In the genomic region with DNA sequence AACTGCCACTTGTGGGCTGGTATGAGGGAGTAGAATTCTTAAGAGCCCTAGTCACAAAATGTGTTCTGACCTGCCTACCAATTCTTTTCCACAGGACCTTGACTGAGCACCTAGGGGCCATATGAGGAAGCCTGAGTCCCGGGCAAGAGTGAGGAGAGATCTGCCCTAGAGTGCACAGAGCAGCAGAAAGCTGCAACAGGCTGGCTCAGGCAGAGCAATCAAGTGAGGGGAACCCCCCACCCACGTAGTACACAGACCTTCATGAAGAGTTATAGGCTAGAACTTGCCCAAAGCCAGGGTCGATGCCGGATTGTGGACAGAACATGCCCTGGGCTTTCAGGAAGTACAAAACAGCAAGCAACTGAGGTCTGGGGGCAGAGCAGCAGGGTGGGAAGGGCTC, we compare ENCODE assay signal across 15 cellular contexts.
"Had no signal": no experiment of that assay in that cellular context is flagged by ENCODE, and none has a peak within 500 bp of the region (broad histone marks: within the 10 kb centered on the region; RNA-seq: fewer than 3 reads in every experiment).

No MANE protein-coding gene starts in this region.

- ATAC-seq: activated CD4-positive, CD25-positive, alpha-beta regulatory T cell treated with anti-CD3 and anti-CD28 coated beads, Interleukin-2, amount 50 U/mL, for 24 hours; activated T-cell treated with anti-CD3 and anti-CD28 coated beads, Interleukin-2, amount 50 U/mL, for 72 hours; gastrocnemius medialis; heart right ventricle; T-helper 17 cell had no signal

- H3K9me3 ChIP-seq: ascending aorta, gastrocnemius medialis, neutrophil, thyroid gland, uterus had no signal

- H3K27ac ChIP-seq: ascending aorta, cardiac muscle cell, gastrocnemius medialis, heart right ventricle, neutrophil, thyroid gland, uterus had no signal

- H3K36me3 ChIP-seq: ascending aorta, cardiac muscle cell, gastrocnemius medialis, heart right ventricle, neutrophil, thyroid gland, uterus had no signal

- H3K4me1 ChIP-seq: ascending aorta, gastrocnemius medialis, thyroid gland, uterus had no signal

- DNase-seq: activated CD4-positive, alpha-beta memory T cell treated with anti-CD3 and anti-CD28 coated beads for 36 hours; activated CD8-positive, alpha-beta memory T cell treated with anti-CD3 and anti-CD28 coated beads, Interleukin-2, amount 50 U/mL, for 4 hours; activated T-cell treated with anti-CD3 and anti-CD28 coated beads, Interleukin-2, amount 50 U/mL, for 72 hours; gastrocnemius medialis; heart right ventricle; kidney glomerular epithelial cell; naive B cell; small intestine; T-helper 17 cell; thyroid gland; uterus had no signal

- H3K4me3 ChIP-seq: ascending aorta, cardiac muscle cell, gastrocnemius medialis, heart right ventricle, thyroid gland, uterus had no signal

- H3K27me3 ChIP-seq: ascending aorta, cardiac muscle cell, gastrocnemius medialis, heart right ventricle, neutrophil, thyroid gland, uterus had no signal
